Comparison of ENCODE assay signal across 21 cellular contexts in genomic region chr20:44635877-44636276, GRCh38. TPM values are rescaled to one million over a fixed set of nuclear protein-coding genes. Genes with fewer than 3 reads are reported as not detected.
DNase-seq lines count a peak whose midpoint lies in the region; ATAC-seq, FAIRE-seq and TF ChIP-seq lines count a peak whose summit lies in the region.
"Had no signal": no experiment of that assay in that cellular context is flagged by ENCODE, and none has a peak within 500 bp of the region (broad histone marks: within the 10 kb centered on the region; RNA-seq: fewer than 3 reads in every experiment).

No MANE protein-coding gene starts in this region.

- H3K27ac Mint-ChIP-seq in central memory CD8-positive, alpha-beta T cell (ENCODE audit: low read depth) = peak overlapping the region; percentile 32
- H3K27ac Mint-ChIP-seq: CD4-positive, CD25-positive, alpha-beta regulatory T cell had no signal

- no peaks in the 10 kb centered on the region for H3K9me3 Mint-ChIP-seq in central memory CD8-positive, alpha-beta T cell
- H3K9me3 Mint-ChIP-seq: CD8-positive, alpha-beta memory T cell had no signal

- peak; percentile 76 for FAIRE-seq in HTR-8/SVneo (lab: Jason Lieb, UNC)
- FAIRE-seq: A204.1, GM12892, GM18507 had no signal

- H2AFZ ChIP-seq in DND-41 (ENCODE audit: low read depth, low read length) = no peak overlapping the region
- no peak overlapping the region for H2AFZ ChIP-seq in PC-9
- H2AFZ ChIP-seq: GM23248 had no signal

- DNase-seq in Right ventricle myocardium inferior (ENCODE audit: missing footprints) (peak; percentile 43), Right ventricle myocardium superior (no peak), DND-41 (no peak), HTR-8/SVneo (ENCODE audit: insufficient read length, low spot score) (no peak), NCI-H1417 (lab: John Stamatoyannopoulos, UW) (no peak), PC-9 (no peak)
- DNase-seq in central memory CD8-positive, alpha-beta T cell (ENCODE audit: low spot score in 2 of 2) = no peak
- DNase-seq: ACHN; BE2C; C1 segment of cervical spinal cord; CD4-positive, CD25-positive, alpha-beta regulatory T cell; CD8-positive, alpha-beta memory T cell; COR-L47; DMS 273 treated with DMSO at 0.1 percent for 48 hours; DMS53; GDM1; GM23248 had no signal

- no TSS peak for BruUV-seq in PC-9 (replicated peaks; lab: Mats Ljungman, UMichigan)

- H3K4me3 ChIP-seq in DND-41 (ENCODE audit: low read depth in 1 of 2, low read length in 2 of 2) (no peak overlapping the region), PC-9 (no peak overlapping the region)
- H3K4me3 ChIP-seq: GM23248, HAP-1 had no signal

- no peaks in the 10 kb centered on the region for H3K9me2 ChIP-seq in PC-9 (ENCODE audit: insufficient read depth)

- no peak overlapping the region for H3K4me2 ChIP-seq in DND-41 (ENCODE audit: insufficient read depth, low read length)
- no peak overlapping the region for H3K4me2 ChIP-seq in PC-9

- no peaks in the 10 kb centered on the region for H3K27me3 Mint-ChIP-seq in central memory CD8-positive, alpha-beta T cell
- H3K27me3 Mint-ChIP-seq: CD4-positive, CD25-positive, alpha-beta regulatory T cell; CD8-positive, alpha-beta memory T cell had no signal

- intact Hi-C loops in Right ventricle myocardium inferior (cut with DNase I) (no loop called here), Right ventricle myocardium superior (cut with DNase I) (no loop called here), PC-9 (cut with micrococcal nuclease; ENCODE audit: unreplicated experiment) (no loop called here)

- H3K4me3 Mint-ChIP-seq in central memory CD8-positive, alpha-beta T cell = no peak overlapping the region
- H3K4me3 Mint-ChIP-seq: CD4-positive, CD25-positive, alpha-beta regulatory T cell; CD8-positive, alpha-beta memory T cell had no signal

- no peak overlapping the region for H3K9ac ChIP-seq in DND-41 (ENCODE audit: low read depth, low read length)
- H3K9ac ChIP-seq: GM23248 had no signal

- peaks cover 23% of the 10 kb centered on the region; the same call in 1 of the 2 replicates for H3K4me1 ChIP-seq in DND-41 (ENCODE audit: insufficient read depth, low read length)
- no peaks in the 10 kb centered on the region for H3K4me1 ChIP-seq in PC-9 (replicated peaks; ENCODE audit: insufficient read depth)
- H3K4me1 ChIP-seq: BE2C, HAP-1 had no signal

- POLR2A ChIA-PET in PC-9 (lab: Charles Lee; ENCODE audit: unreplicated experiment) = no interaction called here

- peaks cover 35% of the 10 kb centered on the region for H3K36me3 Mint-ChIP-seq in central memory CD8-positive, alpha-beta T cell (ENCODE audit: insufficient read depth)

- CTCF ChIA-PET in PC-9 (lab: Charles Lee) = no interaction called here

- peaks cover 100% of the 10 kb centered on the region for H3K36me3 ChIP-seq in DND-41 (ENCODE audit: insufficient read depth, low read length)
- H3K36me3 ChIP-seq in PC-9 (ENCODE audit: low read depth) = no peaks in the 10 kb centered on the region
- H3K36me3 ChIP-seq: BE2C, HAP-1 had no signal

- H3K9me3 ChIP-seq in DND-41 (ENCODE audit: insufficient read depth, low read length, severe bottlenecking) (no peaks in the 10 kb centered on the region), PC-9 (ENCODE audit: insufficient read depth, low read depth) (no peaks in the 10 kb centered on the region)
- H3K9me3 ChIP-seq: BE2C, HAP-1 had no signal

- H3K27me3 ChIP-seq in DND-41 (ENCODE audit: insufficient read depth, low read length, poor library complexity) (no peaks in the 10 kb centered on the region), PC-9 (ENCODE audit: insufficient read depth, low read depth) (no peaks in the 10 kb centered on the region)
- H3K27me3 ChIP-seq: BE2C had no signal

- H3K4me1 Mint-ChIP-seq in central memory CD8-positive, alpha-beta T cell = peaks cover 18% of the 10 kb centered on the region

- peak overlapping the region; percentile 29; the same call in 1 of the 2 replicates for H3K27ac ChIP-seq in DND-41 (ENCODE audit: low read length)
- no peak overlapping the region for H3K27ac ChIP-seq in PC-9
- H3K27ac ChIP-seq: GM23248 had no signal

- ATAC-seq in Right ventricle myocardium inferior (no peak), Right ventricle myocardium superior (ENCODE audit: poor library complexity) (no peak), DND-41 (ENCODE audit: insufficient read depth, low read depth) (no peak)
- ATAC-seq in central memory CD8-positive, alpha-beta T cell (replicated peaks; ENCODE audit: extremely low read depth, poor library complexity, severe bottlenecking) = no peak

- no peaks in the 10 kb centered on the region for H3F3A ChIP-seq in PC-9 (ENCODE audit: insufficient read depth, low read depth)

- H3K79me2 ChIP-seq in DND-41 (ENCODE audit: insufficient read depth, low read length) = peaks cover 100% of the 10 kb centered on the region
- no peaks in the 10 kb centered on the region for H3K79me2 ChIP-seq in PC-9 (ENCODE audit: low read depth)

- no peak for TF ChIP-seq CTCF in DND-41 (IDR thresholded peaks at IDR 0.05; ENCODE audit: borderline replicate concordance, extremely low read depth, low read length, poor library complexity, severe bottlenecking)
- TF ChIP-seq CTCF in PC-9 (conservative IDR thresholded peaks at IDR 0.05) = no peak

- H4K20me1 ChIP-seq in DND-41 (ENCODE audit: insufficient read depth, low read length) (peaks cover 90% of the 10 kb centered on the region), PC-9 (ENCODE audit: insufficient read depth) (no peaks in the 10 kb centered on the region)

RNA-seq across cellular contexts. Expression of gene ADA, which starts 15.6 kb away (rescaled TPM):
- total RNA-seq in Right ventricle myocardium inferior (10.7 TPM), Right ventricle myocardium superior (8.9 TPM), PC-9 (2021) (28.2 and 32.9 TPM in 2 replicates)

RNA-seq across cellular contexts. Expression of gene PKIG, which starts 53.5 kb away (rescaled TPM):
- total RNA-seq in Right ventricle myocardium inferior (206 TPM), Right ventricle myocardium superior (180 TPM), PC-9 (2021) (41.9 and 50.1 TPM in 2 replicates)
